33 cellular contexts compared by ENCODE assay signal in the genomic region with DNA sequence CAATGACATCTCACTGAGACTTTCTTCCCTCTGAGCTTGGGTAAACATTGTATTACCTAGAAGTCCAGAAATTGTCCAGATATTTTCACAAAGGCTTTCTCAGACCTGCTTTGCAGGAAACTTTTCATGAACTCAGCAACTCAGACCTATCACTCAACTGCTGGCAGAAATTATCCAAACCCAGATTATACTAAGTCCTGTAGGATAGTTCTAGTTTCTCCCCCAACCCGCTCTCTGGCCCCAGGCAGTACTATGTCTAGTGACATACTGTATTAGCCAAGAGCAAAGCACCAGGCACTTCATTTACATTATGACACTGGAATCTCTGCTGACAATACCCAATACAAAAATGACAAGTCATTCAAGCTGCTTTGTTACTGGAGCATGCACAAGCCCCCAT.
"Had no signal": no experiment of that assay in that cellular context is flagged by ENCODE, and none has a peak within 500 bp of the region (broad histone marks: within the 10 kb centered on the region; RNA-seq: fewer than 3 reads in every experiment).

No MANE protein-coding gene starts in this region.

- H3K36me3 Mint-ChIP-seq: activated naive CD4-positive, alpha-beta T cell treated with anti-CD3 and anti-CD28 coated beads, Interleukin-2, amount 50 U/mL, for 24 hours; activated naive CD8-positive, alpha-beta T cell treated with anti-CD3 and anti-CD28 coated beads for 36 hours had no signal

- FAIRE-seq: endometrium, frontal cortex had no signal

- DNase-seq: activated B cell treated with CpG ODN at 0.5 μM for 24 hours; activated CD4-positive, alpha-beta T cell treated with anti-CD3 and anti-CD28 coated beads for 48 hours; activated CD4-positive, alpha-beta T cell treated with anti-CD3 and anti-CD28 coated beads, Interleukin-2, amount 50 U/mL, for 1 hour; activated CD4-positive, alpha-beta T cell treated with anti-CD3 and anti-CD28 coated beads, Interleukin-2, amount 50 U/mL, for 48 hours; activated CD8-positive, alpha-beta memory T cell treated with anti-CD3 and anti-CD28 coated beads for 24 hours; activated CD8-positive, alpha-beta T cell treated with anti-CD3 and anti-CD28 coated beads for 36 hours; activated effector memory CD4-positive, alpha-beta T cell treated with anti-CD3 and anti-CD28 coated beads, Interleukin-2, amount 50 U/mL, for 16 hours; activated naive CD4-positive, alpha-beta T cell treated with anti-CD3 and anti-CD28 coated beads for 36 hours; activated naive CD8-positive, alpha-beta T cell treated with anti-CD3 and anti-CD28 coated beads for 36 hours; activated naive CD8-positive, alpha-beta T cell treated with anti-CD3 and anti-CD28 coated beads, Interleukin-2, amount 50 U/mL, for 24 hours; activated T-cell treated with anti-CD3 and anti-CD28 coated beads, Interleukin-2, amount 50 U/mL, for 4 hours; adrenal gland; amygdala; aorta; body of pancreas; central memory CD4-positive, alpha-beta T cell; cerebellar nuclear complex; colonic mucosa; effector CD8-positive, alpha-beta T cell; foreskin fibroblast; glutamatergic neuron; T-helper 1 cell; T-helper 17 cell; T1000; WERI-Rb-1 had no signal

- H3K27me3 Mint-ChIP-seq: activated naive CD8-positive, alpha-beta T cell treated with anti-CD3 and anti-CD28 coated beads for 36 hours had no signal

- H3K4me1 Mint-ChIP-seq: activated B cell treated with CpG ODN at 0.5 μM for 24 hours; activated naive CD4-positive, alpha-beta T cell treated with anti-CD3 and anti-CD28 coated beads, Interleukin-2, amount 50 U/mL, for 24 hours; activated naive CD8-positive, alpha-beta T cell treated with anti-CD3 and anti-CD28 coated beads for 36 hours; activated naive CD8-positive, alpha-beta T cell treated with anti-CD3 and anti-CD28 coated beads, Interleukin-2, amount 50 U/mL, for 24 hours; T-helper 17 cell had no signal

- H3K4me3 Mint-ChIP-seq: activated B cell treated with CpG ODN at 0.5 μM for 24 hours; activated CD8-positive, alpha-beta T cell treated with anti-CD3 and anti-CD28 coated beads for 36 hours; activated naive CD4-positive, alpha-beta T cell treated with anti-CD3 and anti-CD28 coated beads for 36 hours; activated naive CD4-positive, alpha-beta T cell treated with anti-CD3 and anti-CD28 coated beads, Interleukin-2, amount 50 U/mL, for 24 hours; activated naive CD8-positive, alpha-beta T cell treated with anti-CD3 and anti-CD28 coated beads for 36 hours; activated naive CD8-positive, alpha-beta T cell treated with anti-CD3 and anti-CD28 coated beads, Interleukin-2, amount 50 U/mL, for 24 hours; activated T-cell treated with anti-CD3 and anti-CD28 coated beads, Interleukin-2, amount 50 U/mL, for 4 hours; T-helper 17 cell; T-helper 2 cell treated with Interferon-gamma antibody and Interleukin-4, amounts not matched to agents 5 μg/mL and 100 μg/mL, for 36 hours had no signal

- H3K27me3 ChIP-seq: adrenal gland, body of pancreas, cardiac muscle cell, colonic mucosa had no signal

- H3K9me3 ChIP-seq: adrenal gland, body of pancreas, colonic mucosa had no signal

- H3K9me3 Mint-ChIP-seq: activated B cell treated with CpG ODN at 0.5 μM for 24 hours; activated CD8-positive, alpha-beta T cell treated with anti-CD3 and anti-CD28 coated beads for 36 hours; activated naive CD4-positive, alpha-beta T cell treated with anti-CD3 and anti-CD28 coated beads for 36 hours; activated naive CD4-positive, alpha-beta T cell treated with anti-CD3 and anti-CD28 coated beads, Interleukin-2, amount 50 U/mL, for 24 hours; activated naive CD8-positive, alpha-beta T cell treated with anti-CD3 and anti-CD28 coated beads for 36 hours; activated naive CD8-positive, alpha-beta T cell treated with anti-CD3 and anti-CD28 coated beads, Interleukin-2, amount 50 U/mL, for 24 hours; activated T-cell treated with anti-CD3 and anti-CD28 coated beads, Interleukin-2, amount 50 U/mL, for 4 hours; activated T-helper 2 cell treated with anti-CD3 and anti-CD28 coated beads, Interferon-gamma antibody, Interleukin-2, Interleukin-4, amounts not matched to agents 10 μg/mL and 5 μg/mL and 100 μg/mL, durations not matched to agents 14 hours and 24 hours and 36 hours; T-helper 2 cell treated with Interferon-gamma antibody and Interleukin-4, amounts not matched to agents 5 μg/mL and 100 μg/mL, for 36 hours had no signal

- H3K4me3 ChIP-seq: adrenal gland, body of pancreas, cardiac muscle cell, colonic mucosa had no signal

- H3K36me3 ChIP-seq: cardiac muscle cell, colonic mucosa, WERI-Rb-1 had no signal

- H3K4me1 ChIP-seq: adrenal gland, body of pancreas, colonic mucosa had no signal

- H3K27ac Mint-ChIP-seq: activated B cell treated with CpG ODN at 0.5 μM for 24 hours; activated CD8-positive, alpha-beta T cell treated with anti-CD3 and anti-CD28 coated beads for 36 hours; activated naive CD4-positive, alpha-beta T cell treated with anti-CD3 and anti-CD28 coated beads for 36 hours; activated naive CD4-positive, alpha-beta T cell treated with anti-CD3 and anti-CD28 coated beads, Interleukin-2, amount 50 U/mL, for 24 hours; activated naive CD8-positive, alpha-beta T cell treated with anti-CD3 and anti-CD28 coated beads for 36 hours; activated naive CD8-positive, alpha-beta T cell treated with anti-CD3 and anti-CD28 coated beads, Interleukin-2, amount 50 U/mL, for 24 hours; activated T-helper 2 cell treated with anti-CD3 and anti-CD28 coated beads, Interferon-gamma antibody, Interleukin-2, Interleukin-4, amounts not matched to agents 10 μg/mL and 5 μg/mL and 100 μg/mL, durations not matched to agents 14 hours and 24 hours and 36 hours; T-helper 17 cell; T-helper 2 cell treated with Interferon-gamma antibody and Interleukin-4, amounts not matched to agents 5 μg/mL and 100 μg/mL, for 36 hours had no signal

- ATAC-seq: activated CD4-positive, CD25-positive, alpha-beta regulatory T cell treated with anti-CD3 and anti-CD28 coated beads, Interleukin-2, amount 50 U/mL, for 24 hours; activated CD8-positive, alpha-beta T cell treated with anti-CD3 and anti-CD28 coated beads for 36 hours; activated naive CD8-positive, alpha-beta T cell treated with anti-CD3 and anti-CD28 coated beads, Interleukin-2, amount 50 U/mL, for 24 hours; activated T-cell treated with anti-CD3 and anti-CD28 coated beads, Interleukin-2, amount 50 U/mL, for 4 hours; body of pancreas; esophagus mucosa; T-helper 17 cell had no signal

- H3K27ac ChIP-seq: adrenal gland, body of pancreas, cardiac muscle cell, colonic mucosa, WERI-Rb-1 had no signal
